Comparison of ENCODE assay signal across 8 cellular contexts in genomic region chr1:228463559-228464455, GRCh38. TPM values are rescaled to one million over a fixed set of nuclear protein-coding genes. Genes with fewer than 3 reads are reported as not detected.
DNase-seq lines count a peak whose midpoint lies in the region; ATAC-seq and TF ChIP-seq lines count a peak whose summit lies in the region.

No MANE protein-coding gene starts in this region.

- TF ChIP-seq CTCF in GM12873 (IDR thresholded peaks at IDR 0.05; ENCODE audit: insufficient read depth, low read depth, low read length, missing control alignments), result peak; percentile 37

- H3K4me3 Mint-ChIP-seq in activated CD8-positive, alpha-beta memory T cell treated with anti-CD3 and anti-CD28 coated beads, Interleukin-2, amount 10 ng/mL, durations not matched to agents 7 days and 5 days, result peak overlapping the region; percentile 94

- DNase-seq in H7 (peak; percentile 87), NCI-H1930 (lab: John Stamatoyannopoulos, UW) (peak; percentile 16 to 38), germinal center (ENCODE audit: low spot score) (peak; percentile 55), skeletal muscle cell (ENCODE audit: low read depth) (no peak), mucosa of gallbladder (ENCODE audit: low spot score) (no peak), KG1 (lab: John Stamatoyannopoulos, UW) (no peak)
- peak; percentile 95 for DNase-seq in activated CD8-positive, alpha-beta memory T cell treated with anti-CD3 and anti-CD28 coated beads, Interleukin-2, amount 10 ng/mL, durations not matched to agents 7 days and 5 days

- CTCF ChIA-PET in activated CD8-positive, alpha-beta memory T cell treated with anti-CD3 and anti-CD28 coated beads, Interleukin-2, amount 10 ng/mL, durations not matched to agents 7 days and 5 days (lab: Charles Lee), result interaction anchor here (0.6 to 6.2 kb wide), 10 partner anchors 9 to 900 kb away, joined by 3 to 69 read pairs (median 5); partner anchors contain the start of genes RNF187, TRIM11 and ZNF678

- H3K27ac Mint-ChIP-seq in activated CD8-positive, alpha-beta memory T cell treated with anti-CD3 and anti-CD28 coated beads, Interleukin-2, amount 10 ng/mL, durations not matched to agents 7 days and 5 days, result peak overlapping the region; percentile 96

- peaks cover 77% of the 10 kb centered on the region for H3K4me1 Mint-ChIP-seq in activated CD8-positive, alpha-beta memory T cell treated with anti-CD3 and anti-CD28 coated beads, Interleukin-2, amount 10 ng/mL, durations not matched to agents 7 days and 5 days

- H3K4me3 ChIP-seq in H7 (ENCODE audit: insufficient read depth, low read depth, low read length) (peak overlapping the region; percentile 53), skeletal muscle cell (ENCODE audit: low read depth, low read length) (peak overlapping the region; percentile 52)

- peaks cover 17% of the 10 kb centered on the region for H3K36me3 Mint-ChIP-seq in activated CD8-positive, alpha-beta memory T cell treated with anti-CD3 and anti-CD28 coated beads, Interleukin-2, amount 10 ng/mL, durations not matched to agents 7 days and 5 days

- H3K36me3 ChIP-seq in H7 (replicated peaks; ENCODE audit: control insufficient read depth, insufficient read depth, low read length), result no peaks in the 10 kb centered on the region

- H3K27me3 Mint-ChIP-seq in activated CD8-positive, alpha-beta memory T cell treated with anti-CD3 and anti-CD28 coated beads, Interleukin-2, amount 10 ng/mL, durations not matched to agents 7 days and 5 days, result no peaks in the 10 kb centered on the region

- peak; percentile 68 for ATAC-seq in activated CD8-positive, alpha-beta memory T cell treated with anti-CD3 and anti-CD28 coated beads, Interleukin-2, amount 10 ng/mL, durations not matched to agents 7 days and 5 days

- H3K9me3 Mint-ChIP-seq in activated CD8-positive, alpha-beta memory T cell treated with anti-CD3 and anti-CD28 coated beads, Interleukin-2, amount 10 ng/mL, durations not matched to agents 7 days and 5 days (ENCODE audit: low read depth), result no peaks in the 10 kb centered on the region

- H3K27me3 ChIP-seq in H7 (ENCODE audit: control insufficient read depth, insufficient read depth, low read length), result peaks cover 40% of the 10 kb centered on the region

RNA-seq across cellular contexts. Expression of gene RNF187, which starts 23.4 kb away (rescaled TPM):
- total RNA-seq in H7 (2014; rRNA removed; shearing (Covaris generic)), result 175 and 183 TPM in 2 replicates
- total RNA-seq in activated CD8-positive, alpha-beta memory T cell treated with anti-CD3 and anti-CD28 coated beads, Interleukin-2, amount 10 ng/mL, durations not matched to agents 7 days and 5 days, result 100 to 1,000 TPM; 145 to 166 TPM
- 122 TPM for total RNA-seq in mucosa of gallbladder

RNA-seq across cellular contexts. Expression of gene TRIM17, which starts 47.1 kb away (rescaled TPM):
- total RNA-seq in H7 (2014; rRNA removed; shearing (Covaris generic)), result 4.9 and 5.6 TPM in 2 replicates
- 1 to 10 TPM; 2.6 to 2.8 TPM for total RNA-seq in activated CD8-positive, alpha-beta memory T cell treated with anti-CD3 and anti-CD28 coated beads, Interleukin-2, amount 10 ng/mL, durations not matched to agents 7 days and 5 days
- total RNA-seq in mucosa of gallbladder, result 0.23 TPM

RNA-seq across cellular contexts. Expression of gene TRIM11, which starts 57.2 kb away (rescaled TPM):
- 39.0 and 50.2 TPM in 2 replicates for total RNA-seq in H7 (2014; rRNA removed; shearing (Covaris generic))
- total RNA-seq in activated CD8-positive, alpha-beta memory T cell treated with anti-CD3 and anti-CD28 coated beads, Interleukin-2, amount 10 ng/mL, durations not matched to agents 7 days and 5 days, result 10 to 100 TPM; 65.1 to 66.1 TPM
- 33.3 TPM for total RNA-seq in mucosa of gallbladder

Comparison
In these comparisons a context has a peak if more than half of its experiments do, and no peak if none do; other contexts are left out.
1. DNase-seq: peak in H7 (single experiment), NCI-H1930 (2 of 2), activated CD8-positive, alpha-beta memory T cell treated with anti-CD3 and anti-CD28 coated beads, Interleukin-2, amount 10 ng/mL, durations not matched to agents 7 days and 5 days (single experiment) and germinal center (single experiment); none in skeletal muscle cell (single experiment), mucosa of gallbladder (single experiment) and KG1 (single experiment).